In the genomic region with DNA sequence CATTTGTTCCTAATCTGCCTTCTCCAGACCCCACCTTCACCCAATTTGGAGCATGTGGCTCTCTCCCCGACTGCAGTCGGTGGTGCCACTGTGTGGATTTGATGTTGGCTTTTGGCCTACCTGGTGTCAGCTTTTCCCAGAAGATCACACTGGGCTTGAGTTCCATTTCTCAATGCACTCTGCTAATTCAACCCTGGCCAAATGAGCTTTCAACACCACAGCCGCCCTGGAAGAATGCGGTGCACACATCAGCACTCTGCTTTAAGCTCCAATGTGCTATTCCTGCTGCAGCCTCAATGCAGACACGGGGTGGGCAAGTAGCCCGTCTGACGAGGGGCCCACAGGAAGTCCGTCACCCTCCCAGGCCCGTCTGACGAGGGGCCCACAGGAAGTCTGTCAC, we compare ENCODE assay signal across 22 cellular contexts.
A peak's percentile ranks its signal among the peaks of the same experiment; 100 is the strongest.
DNase-seq lines count a peak whose midpoint lies in the region; ATAC-seq, FAIRE-seq and TF ChIP-seq lines count a peak whose summit lies in the region.
"Had no signal": no experiment of that assay in that cellular context is flagged by ENCODE, and none has a peak within 500 bp of the region (broad histone marks: within the 10 kb centered on the region; RNA-seq: fewer than 3 reads in every experiment).

No MANE protein-coding gene starts in this region.

- peaks cover 2 to 4% of the 10 kb centered on the region in 2 donors for H3K27me3 Mint-ChIP-seq in CD8-positive, alpha-beta memory T cell
- peaks cover 3% of the 10 kb centered on the region for H3K27me3 Mint-ChIP-seq in activated CD4-positive, alpha-beta T cell treated with anti-CD3 and anti-CD28 coated beads, Interleukin-2, amount 10 ng/mL, durations not matched to agents 24 days and 14 days

- TF ChIP-seq POLR2A in gastroesophageal sphincter (IDR thresholded peaks at IDR 0.05) (no peak), gastrocnemius medialis (IDR thresholded peaks at IDR 0.05) (no peak)

- H3K9ac ChIP-seq in liver (ENCODE audit: low read depth in 1 of 2, low read length in 2 of 2), result no peak overlapping the region
- H3K9ac ChIP-seq: BLaER1 had no signal

- TF ChIP-seq CTCF in ascending aorta (IDR thresholded peaks at IDR 0.05), result no peak
- TF ChIP-seq CTCF in gastroesophageal sphincter (IDR thresholded peaks at IDR 0.05), result no peak
- TF ChIP-seq CTCF in liver (IDR thresholded peaks at IDR 0.05; ENCODE audit: low read depth, low read length, missing input control), result no peak
- TF ChIP-seq CTCF in gastrocnemius medialis (IDR thresholded peaks at IDR 0.05 in 4 of 5, conservative IDR thresholded peaks at IDR 0.05 in 1 of 5), result no peak

- intact Hi-C loops in ascending aorta (cut with DNase I) (loop anchor here (2.0 to 5.0 kb wide), 3 partner anchors 13 to 67 kb away; no protein-coding TSS in a partner anchor), gastrocnemius medialis (cut with DNase I; ENCODE audit: low total_unique reads) (no loop called here)
- intact Hi-C loops in activated CD4-positive, alpha-beta T cell treated with anti-CD3 and anti-CD28 coated beads, Interleukin-2, amount 10 ng/mL, durations not matched to agents 24 days and 14 days (cut with micrococcal nuclease), result no loop called here

- no peaks in the 10 kb centered on the region for H3K4me1 Mint-ChIP-seq in CD8-positive, alpha-beta memory T cell
- H3K4me1 Mint-ChIP-seq in activated CD4-positive, alpha-beta T cell treated with anti-CD3 and anti-CD28 coated beads, Interleukin-2, amount 10 ng/mL, durations not matched to agents 24 days and 14 days, result no peaks in the 10 kb centered on the region

- CTCF ChIA-PET in CD8-positive, alpha-beta memory T cell (lab: Charles Lee), result interaction anchor here (1.2 kb wide), 1 partner anchor 21 kb away, joined by 3 read pairs; no protein-coding TSS in a partner anchor

- no peak overlapping the region for H3K4me3 ChIP-seq in ascending aorta
- H3K4me3 ChIP-seq in gastroesophageal sphincter, result no peak overlapping the region
- H3K4me3 ChIP-seq in liver (ENCODE audit: low read depth in 1 of 3, low read length in 3 of 3), result no peak overlapping the region
- H3K4me3 ChIP-seq in gastrocnemius medialis, result no peak overlapping the region
- no peak overlapping the region for H3K4me3 ChIP-seq in CD8-positive, alpha-beta memory T cell (ENCODE audit: low read length)
- H3K4me3 ChIP-seq: BLaER1, GM12878 had no signal

- no peaks in the 10 kb centered on the region for H3K36me3 ChIP-seq in ascending aorta
- H3K36me3 ChIP-seq in gastroesophageal sphincter, result no peaks in the 10 kb centered on the region
- no peaks in the 10 kb centered on the region for H3K36me3 ChIP-seq in liver (ENCODE audit: control insufficient read depth in 4 of 4, insufficient read depth in 3 of 4, low read depth in 1 of 4, low read length in 3 of 4)
- H3K36me3 ChIP-seq in gastrocnemius medialis, result no peaks in the 10 kb centered on the region
- H3K36me3 ChIP-seq in CD8-positive, alpha-beta memory T cell (ENCODE audit: insufficient read depth, low read length), result no peaks in the 10 kb centered on the region
- H3K36me3 ChIP-seq: BLaER1 had no signal

- POLR2A ChIA-PET in CD8-positive, alpha-beta memory T cell (lab: Charles Lee), result no interaction called here

- peaks cover 16 to 56% of the 10 kb centered on the region in 2 donors for H3K4me1 ChIP-seq in ascending aorta
- peaks cover 0 to 24% (median 0%) of the 10 kb centered on the region in 3 donors for H3K4me1 ChIP-seq in gastroesophageal sphincter
- H3K4me1 ChIP-seq in liver (ENCODE audit: control insufficient read depth in 4 of 4, insufficient read depth in 4 of 4, low read length in 3 of 4), result peaks cover 0 to 7% (median 2%) of the 10 kb centered on the region in 4 donors
- H3K4me1 ChIP-seq in gastrocnemius medialis, result peaks cover 4 to 9% of the 10 kb centered on the region in 2 donors
- no peaks in the 10 kb centered on the region for H3K4me1 ChIP-seq in CD8-positive, alpha-beta memory T cell (ENCODE audit: insufficient read depth, low read length)

- FAIRE-seq in RCC 7860 (lab: Jason Lieb, UNC), result no peak
- FAIRE-seq: GM12878 had no signal

- no peak overlapping the region for H3K27ac Mint-ChIP-seq in CD8-positive, alpha-beta memory T cell
- H3K27ac Mint-ChIP-seq in activated CD4-positive, alpha-beta T cell treated with anti-CD3 and anti-CD28 coated beads, Interleukin-2, amount 10 ng/mL, durations not matched to agents 24 days and 14 days, result no peak overlapping the region
- H3K27ac Mint-ChIP-seq: CD8-positive, alpha-beta T cell had no signal

- H3K27ac ChIP-seq in ascending aorta (peak overlapping the region; percentile 84 to 88), gastroesophageal sphincter (no peak overlapping the region), liver (ENCODE audit: low read depth in 1 of 2, low read length in 2 of 2) (peak overlapping the region in 1 of 2 donors; percentile 30), gastrocnemius medialis (peak overlapping the region in 1 of 4 donors; percentile 37)
- no peak overlapping the region for H3K27ac ChIP-seq in CD8-positive, alpha-beta memory T cell (ENCODE audit: low read depth, low read length)
- H3K27ac ChIP-seq: BLaER1 had no signal

- WGBS in gastroesophageal sphincter (ENCODE audit: low coverage in 1 of 2), 2 donors, result 57 to 71% methylated on average over 3 to 4 of the region's 10 CpGs
- 22% methylated on average over 10 of the region's 10 CpGs for WGBS in liver

- no peaks in the 10 kb centered on the region for H3K9me3 Mint-ChIP-seq in CD8-positive, alpha-beta memory T cell
- no peaks in the 10 kb centered on the region for H3K9me3 Mint-ChIP-seq in activated CD4-positive, alpha-beta T cell treated with anti-CD3 and anti-CD28 coated beads, Interleukin-2, amount 10 ng/mL, durations not matched to agents 24 days and 14 days
- H3K9me3 Mint-ChIP-seq: CD8-positive, alpha-beta T cell had no signal

- in situ Hi-C loops in gastrocnemius medialis (cut with MboI; ENCODE audit: low sequenced_read_pairs in 4 of 4), result loop anchor here in 1 of 4 donors (25.0 kb wide), 1 partner anchor 765 kb away; a partner anchor contains a TSS

- H3K9me3 ChIP-seq in ascending aorta (no peaks in the 10 kb centered on the region), gastroesophageal sphincter (no peaks in the 10 kb centered on the region), liver (ENCODE audit: control insufficient read depth in 4 of 4, low read length in 3 of 4) (no peaks in the 10 kb centered on the region), gastrocnemius medialis (no peaks in the 10 kb centered on the region)
- no peaks in the 10 kb centered on the region for H3K9me3 ChIP-seq in CD8-positive, alpha-beta memory T cell (ENCODE audit: low read length)
- H3K9me3 ChIP-seq: BLaER1 had no signal

- no peak for TF ChIP-seq EP300 in gastroesophageal sphincter (IDR thresholded peaks at IDR 0.05)

- peak; percentile 51 for ATAC-seq in gastroesophageal sphincter
- ATAC-seq in gastrocnemius medialis, result peak; percentile 89 to 98
- ATAC-seq in GM18858 (IDR thresholded peaks at IDR 0.05; ENCODE audit: unreplicated experiment), result no peak
- ATAC-seq: CD8-positive, alpha-beta T cell; GM12878; HCT116 had no signal

- peaks cover 0 to 6% (median 4%) of the 10 kb centered on the region in 3 donors for H3K36me3 Mint-ChIP-seq in CD8-positive, alpha-beta memory T cell
- no peaks in the 10 kb centered on the region for H3K36me3 Mint-ChIP-seq in activated CD4-positive, alpha-beta T cell treated with anti-CD3 and anti-CD28 coated beads, Interleukin-2, amount 10 ng/mL, durations not matched to agents 24 days and 14 days (ENCODE audit: low read depth)
- H3K36me3 Mint-ChIP-seq: CD8-positive, alpha-beta T cell had no signal

- TF ChIP-seq RAD21 in liver (IDR thresholded peaks at IDR 0.05), result peak; percentile 23 to 27

- H3K4me3 Mint-ChIP-seq in CD8-positive, alpha-beta memory T cell, result no peak overlapping the region
- no peak overlapping the region for H3K4me3 Mint-ChIP-seq in activated CD4-positive, alpha-beta T cell treated with anti-CD3 and anti-CD28 coated beads, Interleukin-2, amount 10 ng/mL, durations not matched to agents 24 days and 14 days
- H3K4me3 Mint-ChIP-seq: CD8-positive, alpha-beta T cell had no signal

- H3K27me3 ChIP-seq in ascending aorta (no peaks in the 10 kb centered on the region), gastroesophageal sphincter (no peaks in the 10 kb centered on the region), liver (ENCODE audit: control insufficient read depth in 4 of 4, insufficient read depth in 4 of 4, low read length in 3 of 4) (no peaks in the 10 kb centered on the region), gastrocnemius medialis (no peaks in the 10 kb centered on the region)
- H3K27me3 ChIP-seq in CD8-positive, alpha-beta memory T cell (ENCODE audit: insufficient read depth, low read length, poor library complexity, severe bottlenecking), result no peaks in the 10 kb centered on the region
- H3K27me3 ChIP-seq: BLaER1 had no signal

- no peak for DNase-seq in ascending aorta (ENCODE audit: low spot score in 2 of 2)
- peak in 1 of 2 donors; percentile 50 for DNase-seq in gastrocnemius medialis
- DNase-seq in CD8-positive, alpha-beta memory T cell, result no peak
- DNase-seq in RCC 7860 (ENCODE audit: low spot score), result no peak
- no peak for DNase-seq in activated CD4-positive, alpha-beta T cell treated with anti-CD3 and anti-CD28 coated beads, Interleukin-2, amount 10 ng/mL, durations not matched to agents 24 days and 14 days
- DNase-seq: CD8-positive, alpha-beta T cell; DMS53; EL; GOT3; KG1; MV-4-11; NCI-H187; NCI-H2227 treated with DMSO at 0.1 percent for 48 hours; NCI-H510A treated with DMSO at 0.1 percent for 48 hours; NCI-H774; SIG-M5 had no signal

TF ChIP-seq in liver, 16 proteins besides CTCF, POLR2A, EP300 and RAD21 (continues in another document):
- peak; percentile 63 for TF ChIP-seq YY1 (IDR thresholded peaks at IDR 0.05)
- TF ChIP-seq JUND (IDR thresholded peaks at IDR 0.05), result no peak
- no peak for TF ChIP-seq NR2F2 (IDR thresholded peaks at IDR 0.05)
- TF ChIP-seq FOXA1 (IDR thresholded peaks at IDR 0.05), result no peak
- TF ChIP-seq, protein P1, sequence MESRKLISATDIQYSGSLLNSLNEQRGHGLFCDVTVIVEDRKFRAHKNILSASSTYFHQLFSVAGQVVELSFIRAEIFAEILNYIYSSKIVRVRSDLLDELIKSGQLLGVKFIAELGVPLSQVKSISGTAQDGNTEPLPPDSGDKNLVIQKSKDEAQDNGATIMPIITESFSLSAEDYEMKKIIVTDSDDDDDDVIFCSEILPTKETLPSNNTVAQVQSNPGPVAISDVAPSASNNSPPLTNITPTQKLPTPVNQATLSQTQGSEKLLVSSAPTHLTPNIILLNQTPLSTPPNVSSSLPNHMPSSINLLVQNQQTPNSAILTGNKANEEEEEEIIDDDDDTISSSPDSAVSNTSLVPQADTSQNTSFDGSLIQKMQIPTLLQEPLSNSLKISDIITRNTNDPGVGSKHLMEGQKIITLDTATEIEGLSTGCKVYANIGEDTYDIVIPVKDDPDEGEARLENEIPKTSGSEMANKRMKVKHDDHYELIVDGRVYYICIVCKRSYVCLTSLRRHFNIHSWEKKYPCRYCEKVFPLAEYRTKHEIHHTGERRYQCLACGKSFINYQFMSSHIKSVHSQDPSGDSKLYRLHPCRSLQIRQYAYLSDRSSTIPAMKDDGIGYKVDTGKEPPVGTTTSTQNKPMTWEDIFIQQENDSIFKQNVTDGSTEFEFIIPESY (IDR thresholded peaks at IDR 0.05), result peak; percentile 40
- TF ChIP-seq SP1 (IDR thresholded peaks at IDR 0.05), result peak; percentile 34
- TF ChIP-seq HNF4A (conservative IDR thresholded peaks at IDR 0.05), result peak; percentile 27 to 77

Comparison
In these comparisons a context has a peak if more than half of its experiments do, and no peak if none do; other contexts are left out.
1. H3K27ac ChIP-seq: peak in ascending aorta (2 of 2); none in gastroesophageal sphincter (0 of 4) and CD8-positive, alpha-beta memory T cell (single experiment).